Comparison of ENCODE assay signal across 8 cellular contexts in genomic region chr17:59893617-59894100, GRCh38. TPM values are rescaled to one million over a fixed set of nuclear protein-coding genes. Genes with fewer than 3 reads are reported as not detected.
DNase-seq lines count a peak whose midpoint lies in the region; FAIRE-seq lines count a peak whose summit lies in the region.

No MANE protein-coding gene starts in this region.

- peaks cover 6% of the 10 kb centered on the region for H3K4me1 ChIP-seq in iPS-18a (ENCODE audit: control insufficient read depth, low read depth, low read length)
- H3K4me1 ChIP-seq in small intestine (ENCODE audit: control insufficient read depth in 2 of 2, insufficient read depth in 1 of 2, low read depth in 1 of 2, low read length in 1 of 2) = peaks cover 0 to 6% of the 10 kb centered on the region in 2 donors

- H3K27me3 ChIP-seq in MG63 (no peaks in the 10 kb centered on the region), iPS-18a (ENCODE audit: control insufficient read depth, insufficient read depth, low read length) (no peaks in the 10 kb centered on the region), small intestine (ENCODE audit: control insufficient read depth in 2 of 2, insufficient read depth in 2 of 2, low read length in 2 of 2) (no peaks in the 10 kb centered on the region)

- H3K9me3 ChIP-seq in MG63 (no peaks in the 10 kb centered on the region), iPS-18a (ENCODE audit: control insufficient read depth, low read depth, low read length) (no peaks in the 10 kb centered on the region), small intestine (ENCODE audit: control insufficient read depth, low read depth) (no peaks in the 10 kb centered on the region)

- no peak for FAIRE-seq in small intestine (lab: Jason Lieb, UNC)

- WGBS in small intestine, 3 donors = 0% methylated on average over 16 of the region's 16 CpGs

- peak overlapping the region; percentile 71 for H3K9ac ChIP-seq in iPS-18a (ENCODE audit: low read length)

- H3K36me3 ChIP-seq in MG63 = peaks cover 24% of the 10 kb centered on the region
- H3K36me3 ChIP-seq in iPS-18a (ENCODE audit: control insufficient read depth, low read depth, low read length) = peaks cover 5% of the 10 kb centered on the region
- H3K36me3 ChIP-seq in small intestine (ENCODE audit: control insufficient read depth in 2 of 2, insufficient read depth in 2 of 2, low read length in 2 of 2) = peaks cover 0 to 5% of the 10 kb centered on the region in 2 donors

- DNase-seq in AG08395 (ENCODE audit: low spot score) (peak; percentile 19), MG63 (peak; percentile 13), amniotic epithelial cell (ENCODE audit: low read depth) (peak; percentile 9), small intestine (no peak), NCI-H128 (lab: John Stamatoyannopoulos, UW; ENCODE audit: unreplicated experiment) (no peak), NCI-H774 (lab: John Stamatoyannopoulos, UW) (no peak)

- H3K27ac ChIP-seq in iPS-18a (ENCODE audit: low read length) = no peak overlapping the region
- peak overlapping the region; percentile 77 to 83 for H3K27ac ChIP-seq in small intestine (ENCODE audit: low read depth in 1 of 2, low read length in 1 of 2)

- H3K4me3 ChIP-seq in GM08714 (ENCODE audit: low read length) (peak overlapping the region; percentile 80), MG63 (peak overlapping the region; percentile 95), iPS-18a (ENCODE audit: low read length) (peak overlapping the region; percentile 91), small intestine (ENCODE audit: low read depth in 1 of 2, low read length in 2 of 2) (peak overlapping the region; percentile 78 to 84)

RNA-seq across cellular contexts. Expression of gene RPS6KB1, which starts 0.7 kb away (rescaled TPM):
- 10.0 and 10.7 TPM in 2 replicates for total RNA-seq in MG63 (2014; rRNA removed; shearing (Covaris generic); ENCODE audit: low replicate concordance)
- polyA plus RNA-seq in small intestine = 10 to 100 TPM in 1 of 3 donors, 1 to 10 TPM in 2; 6.5 to 10.6 (median 8.9) TPM

RNA-seq across cellular contexts. Expression of gene TUBD1, which starts 0.9 kb away (rescaled TPM):
- total RNA-seq in MG63 (2014; rRNA removed; shearing (Covaris generic); ENCODE audit: low replicate concordance) = 12.9 and 13.6 TPM in 2 replicates
- 1 to 10 TPM; 5.2 to 8.1 (median 6.8) TPM for polyA plus RNA-seq in small intestine

Comparison
In these comparisons a context has a peak if more than half of its experiments do, and no peak if none do; other contexts are left out.
1. DNase-seq: peak in AG08395 (single experiment), MG63 (single experiment) and amniotic epithelial cell (single experiment); none in small intestine (single experiment), NCI-H128 (single experiment) and NCI-H774 (single experiment).
2. Peak in every context shown above with its lines, with median percentiles within 50 percentile points of each other: H3K4me3 ChIP-seq.